ENCODE assay signal across 8 cellular contexts in genomic region chr12:53994691-53995310, GRCh38. TPM values are rescaled to one million over a fixed set of nuclear protein-coding genes. Genes with fewer than 3 reads are reported as not detected.
DNase-seq lines count a peak whose midpoint lies in the region; TF ChIP-seq lines count a peak whose summit lies in the region.
"Had no signal": no experiment of that assay in that cellular context is flagged by ENCODE, and none has a peak within 500 bp of the region (broad histone marks: within the 10 kb centered on the region; RNA-seq: fewer than 3 reads in every experiment).

No MANE protein-coding gene starts in this region.

- peaks cover 8% of the 10 kb centered on the region; the same call in 1 of the 2 replicates for H3K4me1 Mint-ChIP-seq in HFFc6 (ENCODE audit: low read depth)

- peak overlapping the region; percentile 99 for H3K9ac ChIP-seq in skeletal muscle satellite cell (ENCODE audit: low read depth, low read length)

- intact Hi-C loops in esophagus squamous epithelium (cut with DNase I): no loop called here
- intact Hi-C loops in thyroid gland (cut with DNase I): no loop called here

- H3K9me3 ChIP-seq in esophagus squamous epithelium: no peaks in the 10 kb centered on the region
- H3K9me3 ChIP-seq in skeletal muscle satellite cell (replicated peaks; ENCODE audit: low read length): no peaks in the 10 kb centered on the region
- H3K9me3 ChIP-seq in thyroid gland: no peaks in the 10 kb centered on the region

- WGBS in esophagus squamous epithelium, 2 donors: 3 to 5% methylated on average over 8 to 18 of the region's 36 CpGs
- WGBS in thyroid gland, 2 donors: 6 to 7% methylated on average over 32 to 34 of the region's 36 CpGs

- H3K27ac ChIP-seq in esophagus squamous epithelium (peak overlapping the region in 1 of 4 donors; percentile 37), thyroid gland (no peak overlapping the region)

- TF ChIP-seq CTCF in GM12875 (IDR thresholded peaks at IDR 0.05; ENCODE audit: borderline replicate concordance, insufficient read depth, low read depth, low read length) (no peak), esophagus squamous epithelium (IDR thresholded peaks at IDR 0.05) (no peak), HFFc6 (IDR thresholded peaks at IDR 0.05) (no peak), thyroid gland (IDR thresholded peaks at IDR 0.05) (no peak)

- H3K27ac Mint-ChIP-seq in HFFc6: no peak overlapping the region

- H3K36me3 Mint-ChIP-seq in HFFc6 (ENCODE audit: low read depth): no peaks in the 10 kb centered on the region

- DNase-seq in NCI-H69 (lab: John Stamatoyannopoulos, UW) (peak; percentile 85), esophagus squamous epithelium (lab: John Stamatoyannopoulos, UW) (no peak), A172 (ENCODE audit: low spot score) (no peak), HFFc6 (no peak), thyroid gland (no peak)
- DNase-seq: activated effector memory CD4-positive, alpha-beta T cell treated with Interleukin-2 at 50 U/mL for 16 hours had no signal

- H3K4me1 ChIP-seq in esophagus squamous epithelium (peaks cover 24 to 48% (median 29%) of the 10 kb centered on the region in 3 donors), skeletal muscle satellite cell (ENCODE audit: control insufficient read depth, insufficient read depth, low read length) (peaks cover 63% of the 10 kb centered on the region), thyroid gland (peaks cover 7 to 32% of the 10 kb centered on the region in 2 donors)

- H3K9me3 Mint-ChIP-seq in HFFc6: no peaks in the 10 kb centered on the region

- H3K4me3 ChIP-seq in GM12875 (ENCODE audit: low read depth, low read length): peak overlapping the region; percentile 5
- H3K4me3 ChIP-seq in esophagus squamous epithelium: peak overlapping the region; percentile 30 to 69 (median 50)
- H3K4me3 ChIP-seq in skeletal muscle satellite cell (ENCODE audit: low read length): peak overlapping the region; percentile 85
- peak overlapping the region in 1 of 3 donors; percentile 27 for H3K4me3 ChIP-seq in thyroid gland (replicated peaks in 1 of 3)

- peaks cover 21 to 100% (median 90%) of the 10 kb centered on the region in 4 donors for H3K27me3 ChIP-seq in esophagus squamous epithelium
- H3K27me3 ChIP-seq in skeletal muscle satellite cell (ENCODE audit: control insufficient read depth, insufficient read depth, low read length): no peaks in the 10 kb centered on the region
- peaks cover 91% of the 10 kb centered on the region for H3K27me3 ChIP-seq in thyroid gland

- H3K36me3 ChIP-seq in esophagus squamous epithelium (no peaks in the 10 kb centered on the region), skeletal muscle satellite cell (ENCODE audit: insufficient read depth, low read length) (no peaks in the 10 kb centered on the region), thyroid gland (no peaks in the 10 kb centered on the region)

- peak overlapping the region; percentile 100 for H3K4me2 ChIP-seq in skeletal muscle satellite cell (ENCODE audit: low read length)

- TF ChIP-seq POLR2A in esophagus squamous epithelium (IDR thresholded peaks at IDR 0.05): no peak
- TF ChIP-seq POLR2A in thyroid gland (IDR thresholded peaks at IDR 0.05): no peak

- peaks cover 66% of the 10 kb centered on the region for H3K27me3 Mint-ChIP-seq in HFFc6 (ENCODE audit: insufficient read depth)

- no peak overlapping the region; the same call in 1 of the 2 replicates for H3K4me3 Mint-ChIP-seq in HFFc6

RNA-seq across cellular contexts. Expression of gene HOXC9, which starts 5.2 kb away (rescaled TPM):
- total RNA-seq in esophagus squamous epithelium (1 to 10 TPM in 1 of 4 donors, not detected in 3; 1.5 TPM), thyroid gland (under 1 TPM in 2 of 4 donors, not detected in 2; 0.22 to 0.27 TPM)
- 4.1 and 7.6 TPM in 2 replicates for total RNA-seq in skeletal muscle satellite cell (2012; rRNA removed)
- 6.3 and 11.0 TPM in 2 replicates for total RNA-seq in A172 (2014; rRNA removed; shearing (Covaris generic))
- total RNA-seq in HFFc6 (2021; fragmentation: NEBNext Ultra II Directional; extraction: Animal tissue kit (Norgen Biotek cat#: 25700)): 1 to 10 TPM in 3 of 6 experiments, under 1 TPM in 3; 0.17 to 1.5 (median 1.1) TPM

RNA-seq across cellular contexts. Expression of gene HOXC10, which starts 9.9 kb away (rescaled TPM):
- total RNA-seq in esophagus squamous epithelium: 1 to 10 TPM in 1 of 4 donors, under 1 TPM in 1, not detected in 2; 0.31 to 1.3 TPM
- 1.8 and 3.7 TPM in 2 replicates for total RNA-seq in skeletal muscle satellite cell (2012; rRNA removed)
- total RNA-seq in A172 (2014; rRNA removed; shearing (Covaris generic)): 4.4 and 4.9 TPM in 2 replicates
- total RNA-seq in HFFc6 (2021; fragmentation: NEBNext Ultra II Directional; extraction: Animal tissue kit (Norgen Biotek cat#: 25700)): 1 to 10 TPM in 3 of 6 experiments, under 1 TPM in 2, not detected in 1; 0.33 to 1.4 (median 1.3) TPM
- total RNA-seq in thyroid gland: not detected

RNA-seq across cellular contexts. Expression of gene HOXC8, which starts 14.0 kb away (rescaled TPM):
- total RNA-seq in esophagus squamous epithelium (under 1 TPM in 1 of 4 donors, not detected in 3; 0.70 TPM), thyroid gland (not detected)
- 3.1 and 4.8 TPM in 2 replicates for total RNA-seq in skeletal muscle satellite cell (2012; rRNA removed)
- total RNA-seq in A172 (2014; rRNA removed; shearing (Covaris generic)): not detected in 2 replicates
- total RNA-seq in HFFc6 (2021; fragmentation: NEBNext Ultra II Directional; extraction: Animal tissue kit (Norgen Biotek cat#: 25700)): not detected

RNA-seq across cellular contexts. Expression of gene HOTAIR, which starts 20.0 kb away (rescaled TPM):
- not detected for total RNA-seq in esophagus squamous epithelium
- total RNA-seq in skeletal muscle satellite cell (2012; rRNA removed): 0.22 and 0.25 TPM in 2 replicates
- total RNA-seq in A172 (2014; rRNA removed; shearing (Covaris generic)): 8.4 and 9.8 TPM in 2 replicates
- total RNA-seq in HFFc6 (2021; fragmentation: NEBNext Ultra II Directional; extraction: Animal tissue kit (Norgen Biotek cat#: 25700)): 1 to 10 TPM in 4 of 6 experiments, under 1 TPM in 1, not detected in 1; 0.26 to 3.7 (median 2.8) TPM
- total RNA-seq in thyroid gland: not detected

RNA-seq across cellular contexts. Expression of gene HOXC11, which starts 21.9 kb away (rescaled TPM):
- total RNA-seq in esophagus squamous epithelium (not detected), thyroid gland (not detected)
- under 0.01 and 0.22 TPM in 2 replicates for total RNA-seq in skeletal muscle satellite cell (2012; rRNA removed)
- 1.0 and 2.3 TPM in 2 replicates for total RNA-seq in A172 (2014; rRNA removed; shearing (Covaris generic))
- total RNA-seq in HFFc6 (2021; fragmentation: NEBNext Ultra II Directional; extraction: Animal tissue kit (Norgen Biotek cat#: 25700)): 1 to 10 TPM in 4 of 6 experiments, under 1 TPM in 2; 0.09 to 2.2 (median 1.8) TPM
